In the genomic region with DNA sequence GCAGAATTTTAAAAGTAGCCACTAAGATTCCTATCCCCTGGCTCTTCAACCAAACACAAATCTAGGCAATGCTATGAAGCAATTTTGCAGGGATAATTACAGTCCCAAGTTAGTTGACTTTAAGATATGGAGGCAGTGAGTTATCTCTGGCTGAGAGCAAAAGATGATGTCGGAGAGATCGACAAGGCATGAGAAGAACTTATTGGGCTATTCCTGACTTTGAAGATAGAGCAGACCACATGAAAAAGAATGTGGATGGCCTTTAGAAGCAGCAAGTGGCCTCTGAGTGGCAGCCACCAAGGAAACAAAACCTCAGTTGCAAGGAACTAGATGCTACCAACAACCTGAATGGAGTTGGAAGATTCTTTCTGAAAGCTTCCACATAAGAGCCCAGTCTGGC, we compare ENCODE assay signal across 15 cellular contexts. TPM values are rescaled to one million over a fixed set of nuclear protein-coding genes. Genes with fewer than 3 reads are reported as not detected.
DNase-seq lines count a peak whose midpoint lies in the region; ATAC-seq and TF ChIP-seq lines count a peak whose summit lies in the region.
"Had no signal": no experiment of that assay in that cellular context is flagged by ENCODE, and none has a peak within 500 bp of the region (broad histone marks: within the 10 kb centered on the region; RNA-seq: fewer than 3 reads in every experiment).

No MANE protein-coding gene starts in this region.

- H3K4me2 ChIP-seq in IMR-90 (ENCODE audit: low read depth, low read length) (no peak overlapping the region), neuronal stem cell (ENCODE audit: insufficient read depth, low read length, poor library complexity, severe bottlenecking) (no peak overlapping the region)
- H3K4me2 ChIP-seq: BLaER1 treated with 17β-estradiol and CSF1 and Interleukin-3, amounts not matched to agents 10 nM and 100 nM had no signal

- no peaks in the 10 kb centered on the region for H4K20me1 ChIP-seq in IMR-90 (ENCODE audit: insufficient read depth, low read length)
- H4K20me1 ChIP-seq: BLaER1 treated with 17β-estradiol and CSF1 and Interleukin-3, amounts not matched to agents 10 nM and 100 nM had no signal

- no TSS peak for BruUV-seq in IMR-90 (replicated peaks; lab: Mats Ljungman, UMichigan)

- WGBS in IMR-90 (ENCODE audit: extremely low coverage in 2 of 2, insufficient read length in 1 of 2), 2 experiments = 0% methylated on average over 1 of the region's 2 CpGs; no CpG with 5 or more reads in 1 of the 2 experiments
- WGBS in esophagus muscularis mucosa = 55% methylated on average over 2 of the region's 2 CpGs
- no CpG with 5 or more reads among the region's 2 CpGs for WGBS in neuronal stem cell (ENCODE audit: extremely low coverage in 2 of 2, insufficient read length in 2 of 2, insufficient replicate concordance in 1 of 2), 2 donors

- no peak overlapping the region for H2AFZ ChIP-seq in IMR-90 (replicated peaks; ENCODE audit: low read length, poor library complexity)
- no peak overlapping the region for H2AFZ ChIP-seq in neuronal stem cell (ENCODE audit: low read length)
- H2AFZ ChIP-seq: GM23248 had no signal

- intact Hi-C loops in IMR-90 (cut with micrococcal nuclease) = no loop called here
- intact Hi-C loops in esophagus muscularis mucosa (cut with DNase I) = no loop called here

- H3K23ac ChIP-seq in IMR-90 (ENCODE audit: low read depth, low read length) (no peak overlapping the region), neuronal stem cell (ENCODE audit: low read depth, low read length, poor library complexity) (no peak overlapping the region)

- no peak for TF ChIP-seq CTCF in IMR-90 (conservative IDR thresholded peaks at IDR 0.05; ENCODE audit: low read depth, low read length)
- no peak for TF ChIP-seq CTCF in VCaP (conservative IDR thresholded peaks at IDR 0.05)
- TF ChIP-seq CTCF in fibroblast of the aortic adventitia (IDR thresholded peaks at IDR 0.05; ENCODE audit: insufficient read depth, low read length) = no peak
- no peak for TF ChIP-seq CTCF in esophagus muscularis mucosa (IDR thresholded peaks at IDR 0.05)

- H3K27ac ChIP-seq in IMR-90 (ENCODE audit: insufficient read depth, low read length) = no peak overlapping the region
- peak overlapping the region; percentile 89 for H3K27ac ChIP-seq in VCaP
- no peak overlapping the region for H3K27ac ChIP-seq in esophagus muscularis mucosa (replicated peaks in 1 of 4)
- H3K27ac ChIP-seq in neuronal stem cell (replicated peaks; ENCODE audit: low read length) = no peak overlapping the region
- H3K27ac ChIP-seq: BLaER1 treated with 17β-estradiol and CSF1 and Interleukin-3, amounts not matched to agents 10 nM and 100 nM; GM23248 had no signal

- H3K4me1 Mint-ChIP-seq in T-helper 2 cell treated with Interferon-gamma antibody and Interleukin-4, amounts not matched to agents 5 μg/mL and 100 μg/mL, for 36 hours (ENCODE audit: low read depth) = peaks cover 7% of the 10 kb centered on the region
- peaks cover 4% of the 10 kb centered on the region for H3K4me1 Mint-ChIP-seq in activated naive CD4-positive, alpha-beta T cell treated with anti-CD3 and anti-CD28 coated beads, Interleukin-2, amount 10 ng/mL, durations not matched to agents 7 days and 5 days

- no peak overlapping the region for H4K5ac ChIP-seq in IMR-90 (ENCODE audit: low read depth, low read length)

- H4K91ac ChIP-seq in IMR-90 (ENCODE audit: insufficient read depth, low read depth, low read length) = no peak overlapping the region
- H4K91ac ChIP-seq in neuronal stem cell (ENCODE audit: low read depth, low read length, poor library complexity) = no peak overlapping the region

- peaks cover 2% of the 10 kb centered on the region for H3K27me3 Mint-ChIP-seq in T-helper 2 cell treated with Interferon-gamma antibody and Interleukin-4, amounts not matched to agents 5 μg/mL and 100 μg/mL, for 36 hours (ENCODE audit: low read depth)
- no peaks in the 10 kb centered on the region for H3K27me3 Mint-ChIP-seq in activated naive CD4-positive, alpha-beta T cell treated with anti-CD3 and anti-CD28 coated beads, Interleukin-2, amount 10 ng/mL, durations not matched to agents 7 days and 5 days

- H3K27me3 ChIP-seq in IMR-90 (ENCODE audit: control insufficient read depth, insufficient read depth, low read length) (no peaks in the 10 kb centered on the region), esophagus muscularis mucosa (no peaks in the 10 kb centered on the region), neuronal stem cell (ENCODE audit: control insufficient read depth in 3 of 3, insufficient read depth in 3 of 3, low read depth in 1 of 3, low read length in 3 of 3) (peaks cover 0 to 2% (median 0%) of the 10 kb centered on the region in 3 experiments)
- H3K27me3 ChIP-seq: BLaER1 treated with 17β-estradiol and CSF1 and Interleukin-3, amounts not matched to agents 10 nM and 100 nM had no signal

- H3K4me1 ChIP-seq in IMR-90 (ENCODE audit: control insufficient read depth, insufficient read depth, low read length) (0 out of 2 replicates have a peak, but pooled peaks cover 2% of the 10 kb centered on the region), esophagus muscularis mucosa (no peaks in the 10 kb centered on the region), neuronal stem cell (ENCODE audit: control insufficient read depth in 2 of 2, insufficient read depth in 1 of 2, low read depth in 1 of 2, low read length in 2 of 2) (no peaks in the 10 kb centered on the region)

- TF ChIP-seq RAD21 in IMR-90 (IDR thresholded peaks at IDR 0.05; ENCODE audit: low read length) = no peak

- no peaks in the 10 kb centered on the region for H3K36me3 ChIP-seq in IMR-90 (ENCODE audit: control insufficient read depth, insufficient read depth, low read length)
- H3K36me3 ChIP-seq in esophagus muscularis mucosa = no peaks in the 10 kb centered on the region
- H3K36me3 ChIP-seq in neuronal stem cell (replicated peaks in 1 of 2; ENCODE audit: control insufficient read depth in 2 of 2, insufficient read depth in 2 of 2, low read length in 2 of 2) = no peaks in the 10 kb centered on the region
- H3K36me3 ChIP-seq: BLaER1 treated with 17β-estradiol and CSF1 and Interleukin-3, amounts not matched to agents 10 nM and 100 nM had no signal

- no peaks in the 10 kb centered on the region for H3K9me3 ChIP-seq in IMR-90 (ENCODE audit: control insufficient read depth, insufficient read depth, low read length)
- no peaks in the 10 kb centered on the region for H3K9me3 ChIP-seq in esophagus muscularis mucosa
- no peaks in the 10 kb centered on the region for H3K9me3 ChIP-seq in neuronal stem cell (replicated peaks in 1 of 2; ENCODE audit: control insufficient read depth in 2 of 2, insufficient read depth in 1 of 2, low read depth in 1 of 2, low read length in 2 of 2)

- H3K18ac ChIP-seq in IMR-90 (ENCODE audit: low read depth, low read length) (no peak overlapping the region), neuronal stem cell (ENCODE audit: low read length) (no peak overlapping the region)

- peak; percentile 18 for DNase-seq in IMR-90
- peak; percentile 24 for DNase-seq in fibroblast of the aortic adventitia (ENCODE audit: low read depth)
- DNase-seq in esophagus muscularis mucosa (ENCODE audit: extremely low spot score) = no peak
- no peak for DNase-seq in neuronal stem cell (ENCODE audit: low spot score)
- no peak for DNase-seq in T-helper 2 cell treated with Interferon-gamma antibody and Interleukin-4, amounts not matched to agents 5 μg/mL and 100 μg/mL, for 36 hours (ENCODE audit: low spot score)
- DNase-seq in activated naive CD4-positive, alpha-beta T cell treated with anti-CD3 and anti-CD28 coated beads, Interleukin-2, amount 10 ng/mL, durations not matched to agents 7 days and 5 days = no peak
- DNase-seq: ACHN; Calu3; CD4-positive, CD25-positive, alpha-beta regulatory T cell; DMS 273 treated with DMSO at 0.1 percent for 48 hours; GM23248; H9 had no signal

- H3K4me3 Mint-ChIP-seq in T-helper 2 cell treated with Interferon-gamma antibody and Interleukin-4, amounts not matched to agents 5 μg/mL and 100 μg/mL, for 36 hours = no peak overlapping the region
- H3K4me3 Mint-ChIP-seq in activated naive CD4-positive, alpha-beta T cell treated with anti-CD3 and anti-CD28 coated beads, Interleukin-2, amount 10 ng/mL, durations not matched to agents 7 days and 5 days = no peak overlapping the region
- H3K4me3 Mint-ChIP-seq: H9 had no signal

- no peak for TF ChIP-seq EP300 in esophagus muscularis mucosa (IDR thresholded peaks at IDR 0.05)

- H2BK12ac ChIP-seq in neuronal stem cell (ENCODE audit: low read length) = no peak overlapping the region

- in situ Hi-C loops in IMR-90 (cut with MboI; ENCODE audit: low sequenced_read_pairs) = no loop called here

- ATAC-seq in IMR-90 (ENCODE audit: low read depth) = no peak
- ATAC-seq: HepG2 had no signal

- H2AK5ac ChIP-seq in IMR-90 (ENCODE audit: low read depth, low read length) (no peak overlapping the region), neuronal stem cell (ENCODE audit: low read depth, low read length) (no peak overlapping the region)

- H3K14ac ChIP-seq in IMR-90 (replicated peaks; ENCODE audit: low read depth, low read length) (no peak overlapping the region), neuronal stem cell (ENCODE audit: low read length) (no peak overlapping the region)

- H3K79me1 ChIP-seq in IMR-90 (ENCODE audit: low read depth in 1 of 2, low read length in 2 of 2) (no peaks in the 10 kb centered on the region), neuronal stem cell (ENCODE audit: low read depth, low read length) (no peaks in the 10 kb centered on the region)

- H3K9me3 Mint-ChIP-seq in T-helper 2 cell treated with Interferon-gamma antibody and Interleukin-4, amounts not matched to agents 5 μg/mL and 100 μg/mL, for 36 hours = no peaks in the 10 kb centered on the region
- no peaks in the 10 kb centered on the region for H3K9me3 Mint-ChIP-seq in activated naive CD4-positive, alpha-beta T cell treated with anti-CD3 and anti-CD28 coated beads, Interleukin-2, amount 10 ng/mL, durations not matched to agents 7 days and 5 days
- H3K9me3 Mint-ChIP-seq: CD4-positive, CD25-positive, alpha-beta regulatory T cell; H9 had no signal

- H2BK120ac ChIP-seq in IMR-90 (ENCODE audit: low read depth, low read length) (no peak overlapping the region), neuronal stem cell (ENCODE audit: low read depth, low read length) (no peak overlapping the region)

- POLR2A ChIA-PET in IMR-90 (lab: Charles Lee; ENCODE audit: unreplicated experiment) = no interaction called here

- H2AK9ac ChIP-seq in IMR-90 (replicated peaks; ENCODE audit: low read depth, low read length, poor library complexity) = no peak overlapping the region

- no peak overlapping the region for H3K4ac ChIP-seq in IMR-90 (ENCODE audit: low read depth, low read length)
- no peak overlapping the region for H3K4ac ChIP-seq in neuronal stem cell (ENCODE audit: low read length)

- no peaks in the 10 kb centered on the region for H3K9me1 ChIP-seq in IMR-90 (ENCODE audit: insufficient read depth, low read length)

- TF ChIP-seq POLR2A in IMR-90 (IDR thresholded peaks at IDR 0.05; ENCODE audit: low read depth, low read length) (no peak), esophagus muscularis mucosa (IDR thresholded peaks at IDR 0.05; ENCODE audit: low read depth) (no peak)

- H3K4me3 ChIP-seq in IMR-90 (ENCODE audit: insufficient read depth, low read depth, low read length) (no peak overlapping the region), fibroblast of the aortic adventitia (ENCODE audit: low read depth, low read length) (no peak overlapping the region), esophagus muscularis mucosa (no peak overlapping the region), neuronal stem cell (ENCODE audit: low read length in 2 of 2) (no peak overlapping the region)
- H3K4me3 ChIP-seq: BLaER1 treated with 17β-estradiol and CSF1 and Interleukin-3, amounts not matched to agents 10 nM and 100 nM; GM23248 had no signal

- no peak overlapping the region for H2BK20ac ChIP-seq in IMR-90 (ENCODE audit: low read depth, low read length)

- H2BK15ac ChIP-seq in IMR-90 (ENCODE audit: low read depth, low read length) = no peak overlapping the region
- H2BK15ac ChIP-seq in neuronal stem cell (ENCODE audit: low read length) = no peak overlapping the region

- H3K27ac Mint-ChIP-seq in T-helper 2 cell treated with Interferon-gamma antibody and Interleukin-4, amounts not matched to agents 5 μg/mL and 100 μg/mL, for 36 hours = no peak overlapping the region
- no peak overlapping the region for H3K27ac Mint-ChIP-seq in activated naive CD4-positive, alpha-beta T cell treated with anti-CD3 and anti-CD28 coated beads, Interleukin-2, amount 10 ng/mL, durations not matched to agents 7 days and 5 days
- H3K27ac Mint-ChIP-seq: H9 had no signal

- H4K8ac ChIP-seq in IMR-90 (ENCODE audit: low read depth in 2 of 2, low read length in 2 of 2) (no peak overlapping the region), neuronal stem cell (ENCODE audit: low read depth, low read length) (no peak overlapping the region)

- no peak overlapping the region for H3K9ac ChIP-seq in IMR-90 (ENCODE audit: low read depth, low read length)
- H3K9ac ChIP-seq in neuronal stem cell (ENCODE audit: low read depth, low read length, poor library complexity) = no peak overlapping the region
- H3K9ac ChIP-seq: BLaER1 treated with 17β-estradiol and CSF1 and Interleukin-3, amounts not matched to agents 10 nM and 100 nM; GM23248 had no signal

- no peak overlapping the region for H3K56ac ChIP-seq in IMR-90 (ENCODE audit: extremely low read depth, insufficient read depth, low read length)

- H2BK5ac ChIP-seq in IMR-90 (ENCODE audit: low read depth, low read length, poor library complexity, severe bottlenecking) = no peak overlapping the region
- no peak overlapping the region for H2BK5ac ChIP-seq in neuronal stem cell (ENCODE audit: low read length)

- dilution Hi-C loops in IMR-90 (cut with HindIII; ENCODE audit: low sequenced_read_pairs, unreplicated experiment) = no loop called here

- no peaks in the 10 kb centered on the region for H3K36me3 Mint-ChIP-seq in T-helper 2 cell treated with Interferon-gamma antibody and Interleukin-4, amounts not matched to agents 5 μg/mL and 100 μg/mL, for 36 hours (ENCODE audit: low read depth)
- H3K36me3 Mint-ChIP-seq in activated naive CD4-positive, alpha-beta T cell treated with anti-CD3 and anti-CD28 coated beads, Interleukin-2, amount 10 ng/mL, durations not matched to agents 7 days and 5 days = no peaks in the 10 kb centered on the region
- H3K36me3 Mint-ChIP-seq: CD4-positive, CD25-positive, alpha-beta regulatory T cell had no signal

- CTCF ChIA-PET in IMR-90 (lab: Yijun Ruan, JAX) = no interaction called here
- CTCF ChIA-PET in activated naive CD4-positive, alpha-beta T cell treated with anti-CD3 and anti-CD28 coated beads, Interleukin-2, amount 10 ng/mL, durations not matched to agents 7 days and 5 days (lab: Charles Lee) = no interaction called here

RNA-seq across cellular contexts. Expression of a gene that starts 58.2 kb away (rescaled TPM):
- total RNA-seq in IMR-90 (2012; rRNA removed) (14.7 and 25.6 TPM in 2 replicates), fibroblast of the aortic adventitia (ENCODE audit: low replicate concordance) (30.0 and 57.9 TPM in 2 replicates), esophagus muscularis mucosa (10 to 100 TPM; 61.4 to 92.7 (median 75.8) TPM)
- polyA plus RNA-seq in IMR-90 (2012; rRNA removed) = 9.0 and 13.4 TPM in 2 replicates
- polyA plus RNA-seq in IMR-90 (2012; cell fraction: cytosol; rRNA removed) = 4.7 and 6.7 TPM in 2 replicates
- polyA plus RNA-seq in IMR-90 (2012; cell fraction: nucleus; rRNA removed; ENCODE audit: low replicate concordance) = 1.8 and 7.8 TPM in 2 replicates
- polyA plus RNA-seq in neuronal stem cell (2013, experiment 1 of 2) = 40.2 TPM
- 44.6 TPM for polyA plus RNA-seq in neuronal stem cell (2013, experiment 2 of 2)

Comparison
In these comparisons a context has a peak if more than half of its experiments do, and no peak if none do; other contexts are left out.
1. DNase-seq: peak in IMR-90 (single experiment) and fibroblast of the aortic adventitia (single experiment); none in esophagus muscularis mucosa (single experiment), neuronal stem cell (single experiment), T-helper 2 cell treated with Interferon-gamma antibody and Interleukin-4, amounts not matched to agents 5 μg/mL and 100 μg/mL, for 36 hours (single experiment) and activated naive CD4-positive, alpha-beta T cell treated with anti-CD3 and anti-CD28 coated beads, Interleukin-2, amount 10 ng/mL, durations not matched to agents 7 days and 5 days (single experiment).